In the genomic region with DNA sequence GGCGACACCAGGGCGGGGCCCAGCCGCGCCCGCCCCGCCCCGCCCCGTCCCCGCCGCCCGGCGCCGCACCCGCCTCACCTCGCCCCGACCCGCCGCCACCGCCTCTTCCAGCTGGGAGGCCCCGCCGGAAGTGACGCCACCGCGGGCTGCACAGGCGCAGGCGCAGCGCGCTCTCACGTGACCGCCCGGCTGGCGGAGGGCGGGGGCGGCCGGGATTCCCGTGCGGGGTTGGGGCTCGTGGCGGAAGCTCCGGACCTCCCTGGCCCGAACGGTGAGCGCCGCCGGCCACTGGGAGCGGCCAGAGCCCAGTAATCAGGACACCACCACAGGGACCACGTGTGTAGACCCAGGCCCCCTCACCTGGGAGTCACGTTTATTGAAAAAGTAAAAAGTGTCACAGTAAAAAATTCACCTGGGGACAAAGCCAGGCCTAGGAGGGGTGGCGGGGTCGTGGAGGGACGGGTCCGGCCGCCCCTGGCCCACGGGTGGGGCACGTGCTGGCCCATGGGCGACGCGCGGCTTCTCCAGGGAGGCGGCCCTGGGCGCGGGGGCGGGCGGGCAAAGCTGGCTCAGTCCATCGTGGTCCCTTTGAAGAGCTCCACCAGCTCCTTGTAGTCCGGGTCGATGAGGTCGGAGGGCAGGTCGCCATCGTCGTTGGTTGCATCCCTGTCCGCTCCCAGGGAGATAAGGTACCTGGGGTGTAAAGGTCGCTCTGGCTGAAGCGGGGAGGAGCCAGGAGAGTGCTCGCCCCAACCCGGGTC, we compare ENCODE assay signal across 1 cellular context.
A peak's percentile ranks its signal among the peaks of the same experiment; 100 is the strongest.
TF ChIP-seq lines count a peak whose summit lies in the region.

TSS of gene MCRIP1 (minus strand) at position 132 of the 761 bp plus-strand sequence. CDS start 8,785 bp downstream, outside the sequence.

TF ChIP-seq in GM23338, 12 proteins besides CTCF, POLR2A, EP300 and RAD21:
- TF ChIP-seq, protein P1, sequence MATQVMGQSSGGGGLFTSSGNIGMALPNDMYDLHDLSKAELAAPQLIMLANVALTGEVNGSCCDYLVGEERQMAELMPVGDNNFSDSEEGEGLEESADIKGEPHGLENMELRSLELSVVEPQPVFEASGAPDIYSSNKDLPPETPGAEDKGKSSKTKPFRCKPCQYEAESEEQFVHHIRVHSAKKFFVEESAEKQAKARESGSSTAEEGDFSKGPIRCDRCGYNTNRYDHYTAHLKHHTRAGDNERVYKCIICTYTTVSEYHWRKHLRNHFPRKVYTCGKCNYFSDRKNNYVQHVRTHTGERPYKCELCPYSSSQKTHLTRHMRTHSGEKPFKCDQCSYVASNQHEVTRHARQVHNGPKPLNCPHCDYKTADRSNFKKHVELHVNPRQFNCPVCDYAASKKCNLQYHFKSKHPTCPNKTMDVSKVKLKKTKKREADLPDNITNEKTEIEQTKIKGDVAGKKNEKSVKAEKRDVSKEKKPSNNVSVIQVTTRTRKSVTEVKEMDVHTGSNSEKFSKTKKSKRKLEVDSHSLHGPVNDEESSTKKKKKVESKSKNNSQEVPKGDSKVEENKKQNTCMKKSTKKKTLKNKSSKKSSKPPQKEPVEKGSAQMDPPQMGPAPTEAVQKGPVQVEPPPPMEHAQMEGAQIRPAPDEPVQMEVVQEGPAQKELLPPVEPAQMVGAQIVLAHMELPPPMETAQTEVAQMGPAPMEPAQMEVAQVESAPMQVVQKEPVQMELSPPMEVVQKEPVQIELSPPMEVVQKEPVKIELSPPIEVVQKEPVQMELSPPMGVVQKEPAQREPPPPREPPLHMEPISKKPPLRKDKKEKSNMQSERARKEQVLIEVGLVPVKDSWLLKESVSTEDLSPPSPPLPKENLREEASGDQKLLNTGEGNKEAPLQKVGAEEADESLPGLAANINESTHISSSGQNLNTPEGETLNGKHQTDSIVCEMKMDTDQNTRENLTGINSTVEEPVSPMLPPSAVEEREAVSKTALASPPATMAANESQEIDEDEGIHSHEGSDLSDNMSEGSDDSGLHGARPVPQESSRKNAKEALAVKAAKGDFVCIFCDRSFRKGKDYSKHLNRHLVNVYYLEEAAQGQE (IDR thresholded peaks at IDR 0.05; ENCODE audit: unreplicated experiment): no peak
- TF ChIP-seq CREB1 (CRISPR knock-in tag; IDR thresholded peaks at IDR 0.05; ENCODE audit: low read depth) (peak; percentile 91), ETS1 (IDR thresholded peaks at IDR 0.05) (0 out of 2 replicates have a peak, but pooled peaks have one; percentile 37), ZNF114 (CRISPR knock-in tag; IDR thresholded peaks at IDR 0.05) (no peak), ZNF331 (CRISPR knock-in tag; IDR thresholded peaks at IDR 0.05; ENCODE audit: low read depth) (no peak), STAT1 (IDR thresholded peaks at IDR 0.05; ENCODE audit: unreplicated experiment) (no peak), EZH2phosphoT487 (IDR thresholded peaks at IDR 0.05; ENCODE audit: unreplicated experiment) (no peak), NANOG (IDR thresholded peaks at IDR 0.05; ENCODE audit: borderline replicate concordance) (no peak), POLR2AphosphoS5 (IDR thresholded peaks at IDR 0.05; ENCODE audit: low read depth) (peak; percentile 87), JUNB (IDR thresholded peaks at IDR 0.05; ENCODE audit: unreplicated experiment) (no peak)
TF ChIP-seq in GM23338: peak in this region for 3.
